ENCODE assay signal across 15 cellular contexts in genomic region chr7:7706101-7706511, GRCh38. TPM values are rescaled to one million over a fixed set of nuclear protein-coding genes. Genes with fewer than 3 reads are reported as not detected.
DNase-seq lines count a peak whose midpoint lies in the region; ATAC-seq and TF ChIP-seq lines count a peak whose summit lies in the region.
"Had no signal": no experiment of that assay in that cellular context is flagged by ENCODE, and none has a peak within 500 bp of the region (broad histone marks: within the 10 kb centered on the region; RNA-seq: fewer than 3 reads in every experiment).

No MANE protein-coding gene starts in this region.

- H3K4me2 ChIP-seq in osteoblast (ENCODE audit: insufficient read depth, low read length): no peak overlapping the region

- peaks cover 46% of the 10 kb centered on the region for H3K4me1 Mint-ChIP-seq in WTC11

- no peaks in the 10 kb centered on the region for H3K27me3 ChIP-seq in osteoblast (ENCODE audit: insufficient read depth, low read length)

- H4K20me1 ChIP-seq in osteoblast (ENCODE audit: insufficient read depth, low read length): no peaks in the 10 kb centered on the region

- H2AFZ ChIP-seq in osteoblast (ENCODE audit: low read length): no peak overlapping the region

- no peak overlapping the region for H3K4me3 ChIP-seq in osteoblast (ENCODE audit: insufficient read depth, low read length)

- DNase-seq in WTC11 (ENCODE audit: low spot score) (no peak), NCI-H1092 (lab: John Stamatoyannopoulos, UW) (no peak), pons (ENCODE audit: low spot score) (no peak), osteoblast (ENCODE audit: insufficient read length, low spot score, missing footprints) (no peak)
- DNase-seq: activated CD8-positive, alpha-beta memory T cell treated with anti-CD3 and anti-CD28 coated beads, Interleukin-2, amount 10 ng/mL, durations not matched to agents 7 days and 5 days; CD4-positive, CD25-positive, alpha-beta regulatory T cell; dermis blood vessel endothelial cell; immature natural killer cell; MM.1S; stimulated activated CD4-positive, alpha-beta T cell treated with anti-CD3 and anti-CD28 coated beads, Interleukin-4, amount 100 ng/mL, for 4 hours; T-helper 9 cell had no signal

- CTCF ChIA-PET in WTC11 (lab: Charles Lee): no interaction called here

- H3K27ac ChIP-seq in osteoblast (ENCODE audit: low read depth, low read length): no peak overlapping the region

- no peaks in the 10 kb centered on the region for H3K36me3 ChIP-seq in osteoblast (ENCODE audit: insufficient read depth, low read length)

- TF ChIP-seq CTCF in WTC11 (IDR thresholded peaks at IDR 0.05) (no peak), osteoblast (IDR thresholded peaks at IDR 0.05; ENCODE audit: extremely low read depth, low read depth, low read length) (no peak)

- no peak overlapping the region for H3K4me3 Mint-ChIP-seq in WTC11
- H3K4me3 Mint-ChIP-seq: activated CD8-positive, alpha-beta memory T cell treated with anti-CD3 and anti-CD28 coated beads, Interleukin-2, amount 10 ng/mL, durations not matched to agents 7 days and 5 days; CD4-positive, CD25-positive, alpha-beta regulatory T cell; immature natural killer cell had no signal

- 0 out of 2 replicates have a peak overlapping the region, but pooled peaks have one; percentile 51 for H3K27ac Mint-ChIP-seq in WTC11
- H3K27ac Mint-ChIP-seq: activated CD8-positive, alpha-beta memory T cell treated with anti-CD3 and anti-CD28 coated beads, Interleukin-2, amount 10 ng/mL, durations not matched to agents 7 days and 5 days; CD4-positive, CD25-positive, alpha-beta regulatory T cell; immature natural killer cell had no signal

- POLR2A ChIA-PET in WTC11 (lab: Charles Lee): no interaction called here

- no peaks in the 10 kb centered on the region for H3K27me3 Mint-ChIP-seq in WTC11 (ENCODE audit: low read depth)
- H3K27me3 Mint-ChIP-seq: activated CD8-positive, alpha-beta memory T cell treated with anti-CD3 and anti-CD28 coated beads, Interleukin-2, amount 10 ng/mL, durations not matched to agents 7 days and 5 days; CD4-positive, CD25-positive, alpha-beta regulatory T cell had no signal

- ATAC-seq in GM18517 (IDR thresholded peaks at IDR 0.05; ENCODE audit: unreplicated experiment) (peak; percentile 80), GM19467 (IDR thresholded peaks at IDR 0.05; ENCODE audit: unreplicated experiment) (peak; percentile 63), HG02943 (IDR thresholded peaks at IDR 0.05; ENCODE audit: low read depth, unreplicated experiment) (peak; percentile 67), WTC11 (no peak), HG02623 (IDR thresholded peaks at IDR 0.05; ENCODE audit: unreplicated experiment) (no peak)
- ATAC-seq: activated CD8-positive, alpha-beta memory T cell treated with anti-CD3 and anti-CD28 coated beads, Interleukin-2, amount 10 ng/mL, durations not matched to agents 7 days and 5 days had no signal

- H3K9me3 Mint-ChIP-seq in WTC11: no peaks in the 10 kb centered on the region
- H3K9me3 Mint-ChIP-seq: CD4-positive, CD25-positive, alpha-beta regulatory T cell; immature natural killer cell had no signal

- H3K36me3 Mint-ChIP-seq in WTC11: no peaks in the 10 kb centered on the region
- H3K36me3 Mint-ChIP-seq: immature natural killer cell had no signal

- no peaks in the 10 kb centered on the region for H3K9me3 ChIP-seq in osteoblast (ENCODE audit: low read depth, low read length)

- peaks cover 9% of the 10 kb centered on the region for H3K4me1 ChIP-seq in osteoblast (ENCODE audit: insufficient read depth, low read length)

- no peaks in the 10 kb centered on the region for H3K79me2 ChIP-seq in osteoblast (ENCODE audit: insufficient read depth, low read length)

TF ChIP-seq in WTC11, 78 proteins besides CTCF, POLR2A, EP300 and RAD21:
- no peak for TF ChIP-seq NFATC4 (CRISPR knock-in tag; IDR thresholded peaks at IDR 0.05)
- no peak for TF ChIP-seq CREB1 (CRISPR knock-in tag; IDR thresholded peaks at IDR 0.05)
- TF ChIP-seq E2F4 (CRISPR knock-in tag; IDR thresholded peaks at IDR 0.05; ENCODE audit: borderline replicate concordance, low read depth): no peak
- TF ChIP-seq FOXP4 (CRISPR knock-in tag; IDR thresholded peaks at IDR 0.05): no peak
- no peak for TF ChIP-seq AFF4 (CRISPR knock-in tag; IDR thresholded peaks at IDR 0.05; ENCODE audit: borderline replicate concordance)
- TF ChIP-seq JAZF1 (CRISPR knock-in tag; IDR thresholded peaks at IDR 0.05): no peak
- no peak for TF ChIP-seq CREM (CRISPR knock-in tag; IDR thresholded peaks at IDR 0.05)
- TF ChIP-seq GTF2I (CRISPR knock-in tag; conservative IDR thresholded peaks at IDR 0.05): no peak
- TF ChIP-seq NFE2L1 (CRISPR knock-in tag; IDR thresholded peaks at IDR 0.05): no peak
- TF ChIP-seq ZNF317 (CRISPR knock-in tag; IDR thresholded peaks at IDR 0.05; ENCODE audit: borderline replicate concordance, low read depth): no peak
- no peak for TF ChIP-seq MXD4 (CRISPR knock-in tag; IDR thresholded peaks at IDR 0.05; ENCODE audit: borderline replicate concordance)
- no peak for TF ChIP-seq GABPB1 (CRISPR knock-in tag; IDR thresholded peaks at IDR 0.05)
- no peak for TF ChIP-seq AR (CRISPR knock-in tag; IDR thresholded peaks at IDR 0.05)

RNA-seq across cellular contexts. Expression of gene RPA3, which starts 12.3 kb away (rescaled TPM):
- 97.8 to 119 TPM (median 110 TPM) in 3 replicates for total RNA-seq in WTC11 (2021)
- total RNA-seq in osteoblast: 15.9 and 16.6 TPM in 2 replicates

Comparison
In these comparisons a context has a peak if more than half of its experiments do, and no peak if none do; other contexts are left out.
1. ATAC-seq: peak in GM18517 (single experiment), GM19467 (single experiment) and HG02943 (single experiment); none in WTC11 (single experiment) and HG02623 (single experiment).